14 cellular contexts compared by ENCODE assay signal in genomic region chr14:25090716-25091454, GRCh38. TPM values are rescaled to one million over a fixed set of nuclear protein-coding genes. Genes with fewer than 3 reads are reported as not detected.
DNase-seq lines count a peak whose midpoint lies in the region; ATAC-seq and TF ChIP-seq lines count a peak whose summit lies in the region.
"Had no signal": no experiment of that assay in that cellular context is flagged by ENCODE, and none has a peak within 500 bp of the region (broad histone marks: within the 10 kb centered on the region; RNA-seq: fewer than 3 reads in every experiment).

No MANE protein-coding gene starts in this region.

- no peak for ATAC-seq in activated T-cell treated with anti-CD3 and anti-CD28 coated beads, Interleukin-2, amount 50 U/mL, for 4 hours
- no peak for ATAC-seq in aorta (ENCODE audit: low FRiP score)

- no peaks in the 10 kb centered on the region for H3K27me3 ChIP-seq in aorta (ENCODE audit: control insufficient read depth in 1 of 2, insufficient read depth in 2 of 2, low read length in 1 of 2)
- H3K27me3 ChIP-seq: Peyer's patch had no signal

- H3K36me3 ChIP-seq in aorta (ENCODE audit: control insufficient read depth in 1 of 2, insufficient read depth in 2 of 2, low read length in 1 of 2): no peaks in the 10 kb centered on the region
- H3K36me3 ChIP-seq: Peyer's patch had no signal

- no peaks in the 10 kb centered on the region for H3K4me1 Mint-ChIP-seq in activated T-cell treated with anti-CD3 and anti-CD28 coated beads, Interleukin-2, amount 50 U/mL, for 4 hours (ENCODE audit: low read depth)

- DNase-seq in COLO829 (ENCODE audit: low spot score) (peak; percentile 57), NCI-H226 (peak; percentile 56), fibroblast of mammary gland (ENCODE audit: low read depth) (peak; percentile 38), non-pigmented ciliary epithelial cell (ENCODE audit: low read depth) (peak; percentile 58), NCI-H774 (lab: John Stamatoyannopoulos, UW) (no peak), mesenteric fat pad (ENCODE audit: low spot score) (no peak), aorta (no peak)
- no peak for DNase-seq in activated T-cell treated with anti-CD3 and anti-CD28 coated beads, Interleukin-2, amount 50 U/mL, for 4 hours
- DNase-seq: activated CD4-positive, alpha-beta T cell treated with anti-CD3 and anti-CD28 coated beads for 1 hour; amygdala; C1 segment of cervical spinal cord; NCI-H1694; nephron progenitor cell had no signal

- no peak overlapping the region for H3K4me3 Mint-ChIP-seq in activated T-cell treated with anti-CD3 and anti-CD28 coated beads, Interleukin-2, amount 50 U/mL, for 4 hours
- H3K4me3 Mint-ChIP-seq: nephron progenitor cell had no signal

- peak overlapping the region in 1 of 2 donors; percentile 69 for H3K27ac ChIP-seq in aorta (ENCODE audit: low read depth in 1 of 2, low read length in 2 of 2)
- H3K27ac ChIP-seq: Peyer's patch had no signal

- H3K4me1 ChIP-seq in aorta (ENCODE audit: control insufficient read depth in 1 of 2, insufficient read depth in 2 of 2, low read length in 2 of 2): no peaks in the 10 kb centered on the region
- H3K4me1 ChIP-seq: Peyer's patch had no signal

- intact Hi-C loops in aorta (cut with DNase I): loop anchor here in 1 of 2 donors (2.0 kb wide), 1 partner anchor 20 kb away; no protein-coding TSS in a partner anchor

- H3K4me3 ChIP-seq in fibroblast of mammary gland (ENCODE audit: control insufficient read depth, low read depth, low read length): no peak overlapping the region
- H3K4me3 ChIP-seq in aorta (ENCODE audit: low read length in 2 of 2): no peak overlapping the region
- H3K4me3 ChIP-seq: Peyer's patch had no signal

- peaks cover 24% of the 10 kb centered on the region for H3K27me3 Mint-ChIP-seq in activated T-cell treated with anti-CD3 and anti-CD28 coated beads, Interleukin-2, amount 50 U/mL, for 4 hours (ENCODE audit: low read depth)

- no peak for TF ChIP-seq CTCF in fibroblast of mammary gland (conservative IDR thresholded peaks at IDR 0.05; ENCODE audit: control insufficient read depth, insufficient read depth, low read depth, low read length)

- H3K36me3 Mint-ChIP-seq in activated T-cell treated with anti-CD3 and anti-CD28 coated beads, Interleukin-2, amount 50 U/mL, for 4 hours (ENCODE audit: insufficient read depth): no peaks in the 10 kb centered on the region

- no peaks in the 10 kb centered on the region for H3K9me3 Mint-ChIP-seq in activated T-cell treated with anti-CD3 and anti-CD28 coated beads, Interleukin-2, amount 50 U/mL, for 4 hours
- H3K9me3 Mint-ChIP-seq: nephron progenitor cell had no signal

- WGBS in aorta, 2 donors: 27 to 30% methylated on average over 3 of the region's 3 CpGs

- H3K9me3 ChIP-seq in aorta (ENCODE audit: control insufficient read depth, low read length): no peaks in the 10 kb centered on the region
- H3K9me3 ChIP-seq: Peyer's patch had no signal

RNA-seq across cellular contexts. Expression of gene STXBP6, which starts 40.9 kb away (rescaled TPM):
- total RNA-seq in activated T-cell treated with anti-CD3 and anti-CD28 coated beads, Interleukin-2, amount 50 U/mL, for 4 hours: under 1 TPM in 1 of 3 donors, not detected in 2; 0.18 TPM
- total RNA-seq in mesenteric fat pad: 2.4 TPM
- total RNA-seq in aorta: 1 to 10 TPM; 1.8 to 2.8 TPM
- 10 to 100 TPM in 1 of 2 donors, under 1 TPM in 1; 0.05 to 10.5 TPM for polyA plus RNA-seq in aorta

Comparison
In these comparisons a context has a peak if more than half of its experiments do, and no peak if none do; other contexts are left out.
1. DNase-seq: peak in COLO829 (single experiment), NCI-H226 (single experiment), fibroblast of mammary gland (single experiment) and non-pigmented ciliary epithelial cell (single experiment); none in activated T-cell treated with anti-CD3 and anti-CD28 coated beads, Interleukin-2, amount 50 U/mL, for 4 hours (single experiment), NCI-H774 (single experiment), mesenteric fat pad (single experiment) and aorta (0 of 2).